10 cellular contexts compared by ENCODE assay signal in genomic region chr11:121595717-121596156, GRCh38.
DNase-seq lines count a peak whose midpoint lies in the region; ATAC-seq, FAIRE-seq and TF ChIP-seq lines count a peak whose summit lies in the region.
"Had no signal": no experiment of that assay in that cellular context is flagged by ENCODE, and none has a peak within 500 bp of the region (broad histone marks: within the 10 kb centered on the region; RNA-seq: fewer than 3 reads in every experiment).

No MANE protein-coding gene starts in this region.

- H3K4me1 Mint-ChIP-seq in HFFc6 (ENCODE audit: low read depth), result peaks cover 62% of the 10 kb centered on the region
- H3K4me1 Mint-ChIP-seq: nephron had no signal

- TF ChIP-seq CTCF in HFFc6 (IDR thresholded peaks at IDR 0.05), result no peak
- TF ChIP-seq CTCF in gastroesophageal sphincter (IDR thresholded peaks at IDR 0.05), result no peak

- H3K9me3 ChIP-seq in gastroesophageal sphincter (no peaks in the 10 kb centered on the region), small intestine (ENCODE audit: control insufficient read depth, low read depth) (no peaks in the 10 kb centered on the region)

- H3K36me3 Mint-ChIP-seq in HFFc6 (ENCODE audit: low read depth), result peaks cover 7% of the 10 kb centered on the region; the same call in 1 of the 2 replicates
- H3K36me3 Mint-ChIP-seq: IgD-negative memory B cell had no signal

- H3K27ac ChIP-seq in gastroesophageal sphincter, result peak overlapping the region; percentile 70 to 84 (median 80)
- H3K27ac ChIP-seq in small intestine (ENCODE audit: low read depth in 1 of 2, low read length in 1 of 2), result no peak overlapping the region

- H3K27me3 ChIP-seq in gastroesophageal sphincter (no peaks in the 10 kb centered on the region), small intestine (ENCODE audit: control insufficient read depth in 2 of 2, insufficient read depth in 2 of 2, low read length in 2 of 2) (no peaks in the 10 kb centered on the region)

- H3K9me3 Mint-ChIP-seq in HFFc6, result peaks cover 8% of the 10 kb centered on the region
- H3K9me3 Mint-ChIP-seq: IgD-negative memory B cell had no signal

- FAIRE-seq in small intestine (lab: Jason Lieb, UNC) (no peak), frontal cortex (lab: Jason Lieb, UNC) (no peak)

- peak overlapping the region; percentile 97 for H3K27ac Mint-ChIP-seq in HFFc6
- H3K27ac Mint-ChIP-seq: nephron had no signal

- H3K36me3 ChIP-seq in gastroesophageal sphincter, result peaks cover 0 to 2% of the 10 kb centered on the region in 2 donors
- peaks cover 3 to 30% of the 10 kb centered on the region in 2 donors for H3K36me3 ChIP-seq in small intestine (ENCODE audit: control insufficient read depth in 2 of 2, insufficient read depth in 2 of 2, low read length in 2 of 2)

- peak overlapping the region; percentile 39 for H3K4me3 Mint-ChIP-seq in HFFc6
- H3K4me3 Mint-ChIP-seq: IgD-negative memory B cell, nephron had no signal

- DNase-seq in HFFc6 (peak; percentile 99), SW480 (ENCODE audit: low spot score) (peak; percentile 8), smooth muscle cell of the brain vasculature (ENCODE audit: low read depth, low spot score) (peak; percentile 35), NCI-H1436 treated with DMSO at 0.1 percent for 48 hours (lab: John Stamatoyannopoulos, UW) (no peak), small intestine (no peak), frontal cortex (ENCODE audit: low spot score in 2 of 2) (no peak)
- no peak for DNase-seq in activated CD4-positive, alpha-beta T cell treated with anti-CD3 and anti-CD28 coated beads for 48 hours

- ATAC-seq in gastroesophageal sphincter, result peak; percentile 94

- H3K4me1 ChIP-seq in gastroesophageal sphincter (peaks cover 0 to 45% (median 2%) of the 10 kb centered on the region in 3 donors), small intestine (ENCODE audit: control insufficient read depth in 2 of 2, insufficient read depth in 1 of 2, low read depth in 1 of 2, low read length in 1 of 2) (no peaks in the 10 kb centered on the region)

- WGBS in gastroesophageal sphincter (ENCODE audit: low coverage in 1 of 2), 2 donors, result 29 to 42% methylated on average over 6 to 8 of the region's 15 CpGs
- WGBS in small intestine, 3 donors, result 78 to 86% (median 82%) methylated on average over 15 of the region's 15 CpGs

- peaks cover 1% of the 10 kb centered on the region; the same call in 1 of the 2 replicates for H3K27me3 Mint-ChIP-seq in HFFc6 (ENCODE audit: insufficient read depth)
- H3K27me3 Mint-ChIP-seq: IgD-negative memory B cell had no signal

- TF ChIP-seq EP300 in gastroesophageal sphincter (IDR thresholded peaks at IDR 0.05), result no peak

- TF ChIP-seq POLR2A in gastroesophageal sphincter (IDR thresholded peaks at IDR 0.05), result no peak

- H3K4me3 ChIP-seq in gastroesophageal sphincter (no peak overlapping the region), small intestine (ENCODE audit: low read depth in 1 of 2, low read length in 2 of 2) (no peak overlapping the region)

Comparison
In these comparisons a context has a peak if more than half of its experiments do, and no peak if none do; other contexts are left out.
1. DNase-seq: peak in HFFc6 (single experiment), SW480 (single experiment) and smooth muscle cell of the brain vasculature (single experiment); none in NCI-H1436 treated with DMSO at 0.1 percent for 48 hours (single experiment), small intestine (single experiment), activated CD4-positive, alpha-beta T cell treated with anti-CD3 and anti-CD28 coated beads for 48 hours (single experiment) and frontal cortex (0 of 2).
2. H3K27ac ChIP-seq: peak in gastroesophageal sphincter (4 of 4); none in small intestine (0 of 2).